ENCODE assay signal across 6 cellular contexts in genomic region chr7:100895956-100896742, GRCh38. TPM values are rescaled to one million over a fixed set of nuclear protein-coding genes. Genes with fewer than 3 reads are reported as not detected.
DNase-seq lines count a peak whose midpoint lies in the region; ATAC-seq and TF ChIP-seq lines count a peak whose summit lies in the region.

No MANE protein-coding gene starts in this region.

- H3K27me3 ChIP-seq in BE2C, result peaks cover 30% of the 10 kb centered on the region

- ATAC-seq in HG03521 (IDR thresholded peaks at IDR 0.05; ENCODE audit: unreplicated experiment) (no peak), GM19397 (IDR thresholded peaks at IDR 0.05; ENCODE audit: unreplicated experiment) (no peak)

- no peak overlapping the region for H3K27ac ChIP-seq in skin epidermis

- TF ChIP-seq POLR2A in erythroblast (IDR thresholded peaks at IDR 0.05; ENCODE audit: low read length), result peak; percentile 19

- peaks cover 3% of the 10 kb centered on the region; the same call in 1 of the 2 replicates for H3K4me1 ChIP-seq in BE2C

- DNase-seq in BE2C, result peak; percentile 65
- peak; percentile 17 to 35 for DNase-seq in NCI-H1930 (lab: John Stamatoyannopoulos, UW)
- DNase-seq in erythroblast (lab: John Stamatoyannopoulos, UW), result peak; percentile 81

- H3K36me3 ChIP-seq in BE2C, result no peaks in the 10 kb centered on the region

- no peak for TF ChIP-seq CTCF in BE2C (IDR thresholded peaks at IDR 0.05; ENCODE audit: low read depth, low read length)

- H3K4me3 ChIP-seq in BE2C (ENCODE audit: low read depth, low read length) (no peak overlapping the region; the same call in 1 of the 2 replicates), skin epidermis (peak overlapping the region in 5 of 7 experiments; percentile 27 to 42 (median 34))

- H3K9me3 ChIP-seq in BE2C, result no peaks in the 10 kb centered on the region

RNA-seq across cellular contexts. Expression of gene ACHE, which starts 0.5 kb away (rescaled TPM):
- 1.9 TPM for polyA plus RNA-seq in BE2C (2012; ENCODE audit: insufficient read depth, insufficient read length, low read depth)

RNA-seq across cellular contexts. Expression of gene UFSP1, which starts 6.6 kb away (rescaled TPM):
- 28.6 TPM for polyA plus RNA-seq in BE2C (2012; ENCODE audit: insufficient read depth, insufficient read length, low read depth)

RNA-seq across cellular contexts. Expression of gene SRRT, which starts 21.2 kb away (rescaled TPM):
- polyA plus RNA-seq in BE2C (2012; ENCODE audit: insufficient read depth, insufficient read length, low read depth), result 446 TPM

RNA-seq across cellular contexts. Expression of gene TRIP6, which starts 29.0 kb away (rescaled TPM):
- 4.3 TPM for polyA plus RNA-seq in BE2C (2012; ENCODE audit: insufficient read depth, insufficient read length, low read depth)

RNA-seq across cellular contexts. Expression of gene SLC12A9, which starts 43.6 kb away (rescaled TPM):
- polyA plus RNA-seq in BE2C (2012; ENCODE audit: insufficient read depth, insufficient read length, low read depth), result 60.4 TPM

Comparison
In these comparisons a context has a peak if more than half of its experiments do, and no peak if none do; other contexts are left out.
1. DNase-seq: peak in every context shown above with its lines; median percentile 81 in erythroblast; 65 in BE2C; 26 in NCI-H1930.